ENCODE assay signal across 1 cellular context in the genomic region with DNA sequence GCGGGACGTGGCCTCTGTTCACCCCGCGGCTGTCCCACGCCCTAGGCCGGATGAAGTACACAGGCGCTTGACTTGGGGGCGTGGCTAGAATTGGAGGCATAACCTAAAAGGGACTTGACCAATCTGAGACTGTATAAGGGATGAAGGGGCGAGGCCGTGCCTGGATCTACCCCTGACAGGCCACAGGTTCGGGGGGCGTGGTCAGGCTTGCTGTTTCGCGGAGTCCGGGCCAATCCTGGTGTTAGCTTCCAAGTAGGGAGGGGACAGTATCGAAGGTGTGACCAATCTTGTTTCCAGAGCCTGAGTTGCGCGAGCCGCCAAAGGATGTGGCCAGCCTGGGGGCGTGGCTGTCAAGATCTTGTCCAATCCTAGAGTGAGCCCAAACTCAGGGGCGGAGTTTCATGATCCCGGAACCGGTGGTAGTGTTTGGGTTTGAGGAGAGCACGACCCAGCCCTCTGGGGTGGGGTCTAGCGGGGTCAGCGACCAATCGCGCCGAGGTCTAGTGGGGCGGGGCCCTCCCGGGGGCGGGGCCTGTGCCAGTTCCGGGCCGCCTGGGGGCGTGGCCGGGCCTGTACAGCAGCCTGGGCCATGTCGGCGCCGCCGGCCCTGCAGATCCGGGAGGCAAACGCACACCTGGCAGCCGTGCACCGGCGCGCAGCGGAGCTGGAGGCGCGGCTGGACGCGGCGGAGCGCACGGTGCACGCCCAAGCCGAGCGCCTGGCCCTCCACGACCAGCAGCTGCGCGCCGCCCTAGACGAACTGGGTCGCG.
A peak's percentile ranks its signal among the peaks of the same experiment; 100 is the strongest.
TF ChIP-seq lines count a peak whose summit lies in the region.

A gene with protein sequence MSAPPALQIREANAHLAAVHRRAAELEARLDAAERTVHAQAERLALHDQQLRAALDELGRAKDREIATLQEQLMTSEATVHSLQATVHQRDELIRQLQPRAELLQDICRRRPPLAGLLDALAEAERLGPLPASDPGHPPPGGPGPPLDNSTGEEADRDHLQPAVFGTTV (plus strand): TSS at position 571 of the 770 bp plus-strand sequence. CDS start 19 bp downstream, at position 590.

TF ChIP-seq in HepG2, 621 proteins besides CTCF, POLR2A, EP300 and RAD21 (continued from another document and continues in another):
- TF ChIP-seq GZF1 (CRISPR knock-in tag; IDR thresholded peaks at IDR 0.05) (no peak), CBX1 (IDR thresholded peaks at IDR 0.05; ENCODE audit: low read depth) (peak; percentile 21), CEBPG (CRISPR knock-in tag; IDR thresholded peaks at IDR 0.05) (no peak), SMAD1 (CRISPR knock-in tag; IDR thresholded peaks at IDR 0.05; ENCODE audit: borderline replicate concordance, low read depth) (0 out of 2 replicates have a peak, but pooled peaks have one; percentile 48), ZNF253 (CRISPR knock-in tag; IDR thresholded peaks at IDR 0.05; ENCODE audit: borderline replicate concordance) (peak; percentile 69; the same call in 1 of the 2 replicates), CHCHD3 (CRISPR knock-in tag; IDR thresholded peaks at IDR 0.05) (0 out of 2 replicates have a peak, but pooled peaks have one; percentile 41), GATAD2A (CRISPR knock-in tag; IDR thresholded peaks at IDR 0.05) (no peak), ZNF776 (CRISPR knock-in tag; IDR thresholded peaks at IDR 0.05) (no peak), MLLT10 (CRISPR knock-in tag; IDR thresholded peaks at IDR 0.05) (no peak), KLF15 (CRISPR knock-in tag; IDR thresholded peaks at IDR 0.05; ENCODE audit: borderline replicate concordance) (0 out of 2 replicates have a peak, but pooled peaks have one; percentile 24), ATF1 (CRISPR knock-in tag; IDR thresholded peaks at IDR 0.05) (0 out of 2 replicates have a peak, but pooled peaks have one; percentile 10), HOXA5 (CRISPR knock-in tag; IDR thresholded peaks at IDR 0.05) (0 out of 2 replicates have a peak, but pooled peaks have one; percentile 45), ZNF788 (CRISPR knock-in tag; IDR thresholded peaks at IDR 0.05; ENCODE audit: borderline replicate concordance) (peak; percentile 61; the same call in 1 of the 2 replicates), SP140L (CRISPR knock-in tag; IDR thresholded peaks at IDR 0.05; ENCODE audit: borderline replicate concordance) (no peak), KAT2B (IDR thresholded peaks at IDR 0.05; ENCODE audit: borderline replicate concordance, low read depth, low read length) (no peak), PRPF4 (IDR thresholded peaks at IDR 0.05; ENCODE audit: low read depth, low read length, poor library complexity, severe bottlenecking) (no peak), ZNF562 (CRISPR knock-in tag; IDR thresholded peaks at IDR 0.05; ENCODE audit: borderline replicate concordance) (no peak), TSC22D2 (CRISPR knock-in tag; IDR thresholded peaks at IDR 0.05; ENCODE audit: borderline replicate concordance) (no peak), ZNF7 (CRISPR knock-in tag; IDR thresholded peaks at IDR 0.05) (no peak), HDAC1 (CRISPR knock-in tag; IDR thresholded peaks at IDR 0.05) (peak; percentile 73; the same call in 1 of the 2 replicates), SPEN (CRISPR knock-in tag; IDR thresholded peaks at IDR 0.05; ENCODE audit: low read depth) (peak; percentile 77), ZNF772 (CRISPR knock-in tag; IDR thresholded peaks at IDR 0.05) (peak; percentile 37; the same call in 1 of the 2 replicates), SAFB2 (CRISPR knock-in tag; IDR thresholded peaks at IDR 0.05; ENCODE audit: borderline replicate concordance, low read depth) (0 out of 2 replicates have a peak, but pooled peaks have one; percentile 38), TARDBP (CRISPR knock-in tag; IDR thresholded peaks at IDR 0.05) (0 out of 2 replicates have a peak, but pooled peaks have one; percentile 35), ATF7-NPFF (CRISPR knock-in tag; IDR thresholded peaks at IDR 0.05; ENCODE audit: low read depth) (peak; percentile 55; the same call in 1 of the 2 replicates), GLI4 (CRISPR knock-in tag; IDR thresholded peaks at IDR 0.05; ENCODE audit: borderline replicate concordance) (no peak), MAZ (IDR thresholded peaks at IDR 0.05; ENCODE audit: borderline replicate concordance, low read depth, low read length) (no peak), MAZ (CRISPR knock-in tag; IDR thresholded peaks at IDR 0.05; ENCODE audit: low read depth) (peak; percentile 79), ZFYVE20 (CRISPR knock-in tag; IDR thresholded peaks at IDR 0.05; ENCODE audit: borderline replicate concordance, low read depth) (0 out of 2 replicates have a peak, but pooled peaks have one; percentile 50)
- TF ChIP-seq, protein P1, sequence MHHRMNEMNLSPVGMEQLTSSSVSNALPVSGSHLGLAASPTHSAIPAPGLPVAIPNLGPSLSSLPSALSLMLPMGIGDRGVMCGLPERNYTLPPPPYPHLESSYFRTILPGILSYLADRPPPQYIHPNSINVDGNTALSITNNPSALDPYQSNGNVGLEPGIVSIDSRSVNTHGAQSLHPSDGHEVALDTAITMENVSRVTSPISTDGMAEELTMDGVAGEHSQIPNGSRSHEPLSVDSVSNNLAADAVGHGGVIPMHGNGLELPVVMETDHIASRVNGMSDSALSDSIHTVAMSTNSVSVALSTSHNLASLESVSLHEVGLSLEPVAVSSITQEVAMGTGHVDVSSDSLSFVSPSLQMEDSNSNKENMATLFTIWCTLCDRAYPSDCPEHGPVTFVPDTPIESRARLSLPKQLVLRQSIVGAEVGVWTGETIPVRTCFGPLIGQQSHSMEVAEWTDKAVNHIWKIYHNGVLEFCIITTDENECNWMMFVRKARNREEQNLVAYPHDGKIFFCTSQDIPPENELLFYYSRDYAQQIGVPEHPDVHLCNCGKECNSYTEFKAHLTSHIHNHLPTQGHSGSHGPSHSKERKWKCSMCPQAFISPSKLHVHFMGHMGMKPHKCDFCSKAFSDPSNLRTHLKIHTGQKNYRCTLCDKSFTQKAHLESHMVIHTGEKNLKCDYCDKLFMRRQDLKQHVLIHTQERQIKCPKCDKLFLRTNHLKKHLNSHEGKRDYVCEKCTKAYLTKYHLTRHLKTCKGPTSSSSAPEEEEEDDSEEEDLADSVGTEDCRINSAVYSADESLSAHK (CRISPR knock-in tag; IDR thresholded peaks at IDR 0.05; ENCODE audit: borderline replicate concordance), result no peak
- TF ChIP-seq, protein P2, sequence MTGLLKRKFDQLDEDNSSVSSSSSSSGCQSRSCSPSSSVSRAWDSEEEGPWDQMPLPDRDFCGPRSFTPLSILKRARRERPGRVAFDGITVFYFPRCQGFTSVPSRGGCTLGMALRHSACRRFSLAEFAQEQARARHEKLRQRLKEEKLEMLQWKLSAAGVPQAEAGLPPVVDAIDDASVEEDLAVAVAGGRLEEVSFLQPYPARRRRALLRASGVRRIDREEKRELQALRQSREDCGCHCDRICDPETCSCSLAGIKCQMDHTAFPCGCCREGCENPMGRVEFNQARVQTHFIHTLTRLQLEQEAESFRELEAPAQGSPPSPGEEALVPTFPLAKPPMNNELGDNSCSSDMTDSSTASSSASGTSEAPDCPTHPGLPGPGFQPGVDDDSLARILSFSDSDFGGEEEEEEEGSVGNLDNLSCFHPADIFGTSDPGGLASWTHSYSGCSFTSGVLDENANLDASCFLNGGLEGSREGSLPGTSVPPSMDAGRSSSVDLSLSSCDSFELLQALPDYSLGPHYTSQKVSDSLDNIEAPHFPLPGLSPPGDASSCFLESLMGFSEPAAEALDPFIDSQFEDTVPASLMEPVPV (CRISPR knock-in tag; IDR thresholded peaks at IDR 0.05), result 0 out of 2 replicates have a peak, but pooled peaks have one; percentile 53
- TF ChIP-seq, protein P3, sequence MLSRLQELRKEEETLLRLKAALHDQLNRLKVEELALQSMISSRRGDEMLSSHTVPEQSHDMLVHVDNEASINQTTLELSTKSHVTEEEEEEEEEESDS (CRISPR knock-in tag; IDR thresholded peaks at IDR 0.05; ENCODE audit: borderline replicate concordance), result no peak
- TF ChIP-seq, protein P4, sequence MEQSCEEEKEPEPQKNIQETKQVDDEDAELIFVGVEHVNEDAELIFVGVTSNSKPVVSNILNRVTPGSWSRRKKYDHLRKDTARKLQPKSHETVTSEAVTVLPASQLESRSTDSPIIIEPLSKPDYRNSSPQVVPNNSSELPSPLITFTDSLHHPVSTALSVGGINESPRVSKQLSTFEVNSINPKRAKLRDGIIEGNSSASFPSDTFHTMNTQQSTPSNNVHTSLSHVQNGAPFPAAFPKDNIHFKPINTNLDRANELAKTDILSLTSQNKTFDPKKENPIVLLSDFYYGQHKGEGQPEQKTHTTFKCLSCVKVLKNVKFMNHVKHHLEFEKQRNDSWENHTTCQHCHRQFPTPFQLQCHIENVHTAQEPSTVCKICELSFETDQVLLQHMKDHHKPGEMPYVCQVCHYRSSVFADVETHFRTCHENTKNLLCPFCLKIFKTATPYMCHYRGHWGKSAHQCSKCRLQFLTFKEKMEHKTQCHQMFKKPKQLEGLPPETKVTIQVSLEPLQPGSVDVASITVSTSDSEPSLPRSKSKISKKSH (CRISPR knock-in tag; IDR thresholded peaks at IDR 0.05; ENCODE audit: borderline replicate concordance), result no peak
- TF ChIP-seq, protein P5, sequence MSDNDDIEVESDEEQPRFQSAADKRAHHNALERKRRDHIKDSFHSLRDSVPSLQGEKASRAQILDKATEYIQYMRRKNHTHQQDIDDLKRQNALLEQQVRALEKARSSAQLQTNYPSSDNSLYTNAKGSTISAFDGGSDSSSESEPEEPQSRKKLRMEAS (IDR thresholded peaks at IDR 0.05), result peak; percentile 71; the same call in 1 of the 2 replicates
- TF ChIP-seq, protein P6, sequence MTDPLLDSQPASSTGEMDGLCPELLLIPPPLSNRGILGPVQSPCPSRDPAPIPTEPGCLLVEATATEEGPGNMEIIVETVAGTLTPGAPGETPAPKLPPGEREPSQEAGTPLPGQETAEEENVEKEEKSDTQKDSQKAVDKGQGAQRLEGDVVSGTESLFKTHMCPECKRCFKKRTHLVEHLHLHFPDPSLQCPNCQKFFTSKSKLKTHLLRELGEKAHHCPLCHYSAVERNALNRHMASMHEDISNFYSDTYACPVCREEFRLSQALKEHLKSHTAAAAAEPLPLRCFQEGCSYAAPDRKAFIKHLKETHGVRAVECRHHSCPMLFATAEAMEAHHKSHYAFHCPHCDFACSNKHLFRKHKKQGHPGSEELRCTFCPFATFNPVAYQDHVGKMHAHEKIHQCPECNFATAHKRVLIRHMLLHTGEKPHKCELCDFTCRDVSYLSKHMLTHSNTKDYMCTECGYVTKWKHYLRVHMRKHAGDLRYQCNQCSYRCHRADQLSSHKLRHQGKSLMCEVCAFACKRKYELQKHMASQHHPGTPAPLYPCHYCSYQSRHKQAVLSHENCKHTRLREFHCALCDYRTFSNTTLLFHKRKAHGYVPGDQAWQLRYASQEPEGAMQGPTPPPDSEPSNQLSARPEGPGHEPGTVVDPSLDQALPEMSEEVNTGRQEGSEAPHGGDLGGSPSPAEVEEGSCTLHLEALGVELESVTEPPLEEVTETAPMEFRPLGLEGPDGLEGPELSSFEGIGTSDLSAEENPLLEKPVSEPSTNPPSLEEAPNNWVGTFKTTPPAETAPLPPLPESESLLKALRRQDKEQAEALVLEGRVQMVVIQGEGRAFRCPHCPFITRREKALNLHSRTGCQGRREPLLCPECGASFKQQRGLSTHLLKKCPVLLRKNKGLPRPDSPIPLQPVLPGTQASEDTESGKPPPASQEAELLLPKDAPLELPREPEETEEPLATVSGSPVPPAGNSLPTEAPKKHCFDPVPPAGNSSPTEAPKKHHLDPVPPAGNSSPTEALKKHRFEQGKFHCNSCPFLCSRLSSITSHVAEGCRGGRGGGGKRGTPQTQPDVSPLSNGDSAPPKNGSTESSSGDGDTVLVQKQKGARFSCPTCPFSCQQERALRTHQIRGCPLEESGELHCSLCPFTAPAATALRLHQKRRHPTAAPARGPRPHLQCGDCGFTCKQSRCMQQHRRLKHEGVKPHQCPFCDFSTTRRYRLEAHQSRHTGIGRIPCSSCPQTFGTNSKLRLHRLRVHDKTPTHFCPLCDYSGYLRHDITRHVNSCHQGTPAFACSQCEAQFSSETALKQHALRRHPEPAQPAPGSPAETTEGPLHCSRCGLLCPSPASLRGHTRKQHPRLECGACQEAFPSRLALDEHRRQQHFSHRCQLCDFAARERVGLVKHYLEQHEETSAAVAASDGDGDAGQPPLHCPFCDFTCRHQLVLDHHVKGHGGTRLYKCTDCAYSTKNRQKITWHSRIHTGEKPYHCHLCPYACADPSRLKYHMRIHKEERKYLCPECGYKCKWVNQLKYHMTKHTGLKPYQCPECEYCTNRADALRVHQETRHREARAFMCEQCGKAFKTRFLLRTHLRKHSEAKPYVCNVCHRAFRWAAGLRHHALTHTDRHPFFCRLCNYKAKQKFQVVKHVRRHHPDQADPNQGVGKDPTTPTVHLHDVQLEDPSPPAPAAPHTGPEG (CRISPR knock-in tag; IDR thresholded peaks at IDR 0.05), result 0 out of 2 replicates have a peak, but pooled peaks have one; percentile 11
- TF ChIP-seq, protein P7, sequence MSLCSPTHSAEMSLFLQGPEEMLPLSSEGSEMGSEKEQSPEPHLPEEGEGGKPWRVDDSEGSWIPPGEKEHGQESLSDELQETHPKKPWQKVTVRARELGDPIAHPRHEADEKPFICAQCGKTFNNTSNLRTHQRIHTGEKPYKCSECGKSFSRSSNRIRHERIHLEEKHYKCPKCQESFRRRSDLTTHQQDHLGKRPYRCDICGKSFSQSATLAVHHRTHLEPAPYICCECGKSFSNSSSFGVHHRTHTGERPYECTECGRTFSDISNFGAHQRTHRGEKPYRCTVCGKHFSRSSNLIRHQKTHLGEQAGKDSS (CRISPR knock-in tag; IDR thresholded peaks at IDR 0.05; ENCODE audit: borderline replicate concordance, low read depth), result peak; percentile 75; the same call in 1 of the 2 replicates
- TF ChIP-seq, protein P8, sequence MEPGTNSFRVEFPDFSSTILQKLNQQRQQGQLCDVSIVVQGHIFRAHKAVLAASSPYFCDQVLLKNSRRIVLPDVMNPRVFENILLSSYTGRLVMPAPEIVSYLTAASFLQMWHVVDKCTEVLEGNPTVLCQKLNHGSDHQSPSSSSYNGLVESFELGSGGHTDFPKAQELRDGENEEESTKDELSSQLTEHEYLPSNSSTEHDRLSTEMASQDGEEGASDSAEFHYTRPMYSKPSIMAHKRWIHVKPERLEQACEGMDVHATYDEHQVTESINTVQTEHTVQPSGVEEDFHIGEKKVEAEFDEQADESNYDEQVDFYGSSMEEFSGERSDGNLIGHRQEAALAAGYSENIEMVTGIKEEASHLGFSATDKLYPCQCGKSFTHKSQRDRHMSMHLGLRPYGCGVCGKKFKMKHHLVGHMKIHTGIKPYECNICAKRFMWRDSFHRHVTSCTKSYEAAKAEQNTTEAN (CRISPR knock-in tag; conservative IDR thresholded peaks at IDR 0.05), result 0 out of 2 replicates have a peak, but pooled peaks have one; percentile 37
